Comparison of ENCODE assay signal across 16 cellular contexts in genomic region chr15:101047301-101047781, GRCh38.
DNase-seq lines count a peak whose midpoint lies in the region; ATAC-seq and TF ChIP-seq lines count a peak whose summit lies in the region.
"Had no signal": no experiment of that assay in that cellular context is flagged by ENCODE, and none has a peak within 500 bp of the region (broad histone marks: within the 10 kb centered on the region; RNA-seq: fewer than 3 reads in every experiment).

No MANE protein-coding gene starts in this region.

- no peak for TF ChIP-seq CTCF in activated B cell treated with CpG ODN at 0.5 μM for 24 hours (IDR thresholded peaks at IDR 0.05)

- ATAC-seq in activated B cell treated with CpG ODN at 0.5 μM for 24 hours (ENCODE audit: low read depth), result no peak
- ATAC-seq in T-helper 17 cell, result no peak
- no peak for ATAC-seq in HG02588 (IDR thresholded peaks at IDR 0.05; ENCODE audit: unreplicated experiment)
- no peak for ATAC-seq in GM21447 (IDR thresholded peaks at IDR 0.05; ENCODE audit: unreplicated experiment)
- ATAC-seq in HG02623 (IDR thresholded peaks at IDR 0.05; ENCODE audit: unreplicated experiment), result no peak
- ATAC-seq: heart right ventricle had no signal

- no peaks in the 10 kb centered on the region for H3K27me3 Mint-ChIP-seq in activated B cell treated with CpG ODN at 0.5 μM for 24 hours
- H3K27me3 Mint-ChIP-seq in T-helper 17 cell, result peaks cover 51% of the 10 kb centered on the region

- POLR2A ChIA-PET in activated B cell treated with CpG ODN at 0.5 μM for 24 hours (lab: Charles Lee), result no interaction called here

- no peaks in the 10 kb centered on the region for H3K9me3 ChIP-seq in iPS-20b (ENCODE audit: insufficient read depth, low read depth, low read length)
- H3K9me3 ChIP-seq in T-helper 17 cell (ENCODE audit: control insufficient read depth, low read length, poor library complexity, severe bottlenecking), result no peaks in the 10 kb centered on the region
- H3K9me3 ChIP-seq: BLaER1, heart right ventricle had no signal

- H3K9me3 Mint-ChIP-seq in activated B cell treated with CpG ODN at 0.5 μM for 24 hours, result no peaks in the 10 kb centered on the region
- H3K9me3 Mint-ChIP-seq: T-helper 2 cell treated with Interferon-gamma antibody and Interleukin-4, amounts not matched to agents 5 μg/mL and 100 μg/mL, for 36 hours had no signal

- H3K36me3 ChIP-seq in H7 (replicated peaks; ENCODE audit: control insufficient read depth, insufficient read depth, low read length) (no peaks in the 10 kb centered on the region), iPS-20b (ENCODE audit: insufficient read depth, low read depth, low read length) (no peaks in the 10 kb centered on the region)
- H3K36me3 ChIP-seq: BLaER1 had no signal

- H3K27ac Mint-ChIP-seq in activated B cell treated with CpG ODN at 0.5 μM for 24 hours, result no peak overlapping the region
- H3K27ac Mint-ChIP-seq in T-helper 17 cell, result no peak overlapping the region
- H3K27ac Mint-ChIP-seq: T-helper 2 cell treated with Interferon-gamma antibody and Interleukin-4, amounts not matched to agents 5 μg/mL and 100 μg/mL, for 36 hours had no signal

- no peak overlapping the region for H3K4me3 Mint-ChIP-seq in activated B cell treated with CpG ODN at 0.5 μM for 24 hours
- no peak overlapping the region for H3K4me3 Mint-ChIP-seq in T-helper 17 cell
- H3K4me3 Mint-ChIP-seq: T-helper 2 cell treated with Interferon-gamma antibody and Interleukin-4, amounts not matched to agents 5 μg/mL and 100 μg/mL, for 36 hours had no signal

- peaks cover 4% of the 10 kb centered on the region for H3K4me1 Mint-ChIP-seq in activated B cell treated with CpG ODN at 0.5 μM for 24 hours
- peaks cover 3% of the 10 kb centered on the region for H3K4me1 Mint-ChIP-seq in T-helper 17 cell

- intact Hi-C loops in activated B cell treated with CpG ODN at 0.5 μM for 24 hours (cut with micrococcal nuclease), result no loop called here
- intact Hi-C loops in posterior vena cava (cut with DNase I), result no loop called here

- no peaks in the 10 kb centered on the region; the same call in 1 of the 2 replicates for H3K27me3 ChIP-seq in H7 (ENCODE audit: control insufficient read depth, insufficient read depth, low read length)
- H3K27me3 ChIP-seq in iPS-20b (ENCODE audit: insufficient read depth, low read length), result peaks cover 45% of the 10 kb centered on the region
- H3K27me3 ChIP-seq: BLaER1, heart right ventricle had no signal

- no peak overlapping the region for H3K9ac ChIP-seq in iPS-20b (ENCODE audit: low read depth, low read length)
- H3K9ac ChIP-seq: BLaER1, KMS-11 had no signal

- peaks cover 10% of the 10 kb centered on the region; the same call in 1 of the 2 replicates for H3K4me1 ChIP-seq in iPS-20b (ENCODE audit: insufficient read depth, low read length)
- H3K4me1 ChIP-seq: BLaER1 had no signal

- H3K36me3 Mint-ChIP-seq in activated B cell treated with CpG ODN at 0.5 μM for 24 hours (ENCODE audit: low read depth), result peaks cover 79% of the 10 kb centered on the region
- peaks cover 2% of the 10 kb centered on the region for H3K36me3 Mint-ChIP-seq in T-helper 17 cell (ENCODE audit: low read depth)

- CTCF ChIA-PET in activated B cell treated with CpG ODN at 0.5 μM for 24 hours (lab: Charles Lee), result interaction anchor here (1.7 kb wide), 1 partner anchor 205 kb away, joined by 3 read pairs; the partner anchor contains the start of gene CHSY1

- DNase-seq in H7 (peak; percentile 87), activated B cell treated with CpG ODN at 0.5 μM for 24 hours (peak; percentile 7), posterior vena cava (ENCODE audit: low spot score) (peak; percentile 62), T-helper 17 cell (no peak)
- DNase-seq: activated naive CD4-positive, alpha-beta T cell treated with Interleukin-2 at 50 U/mL for 16 hours; DND-41 had no signal

- no peak overlapping the region for H3K27ac ChIP-seq in iPS-20b (ENCODE audit: low read length)
- H3K27ac ChIP-seq: BLaER1, epithelial cell of prostate, KMS-11 had no signal

- H3K4me3 ChIP-seq in H7 (ENCODE audit: insufficient read depth, low read depth, low read length), result no peak overlapping the region
- peak overlapping the region; percentile 13; the same call in 1 of the 2 replicates for H3K4me3 ChIP-seq in iPS-20b (ENCODE audit: low read length)
- H3K4me3 ChIP-seq: BLaER1, GM12878, heart right ventricle had no signal

Comparison
In these comparisons a context has a peak if more than half of its experiments do, and no peak if none do; other contexts are left out.
1. DNase-seq: peak in H7 (single experiment), activated B cell treated with CpG ODN at 0.5 μM for 24 hours (single experiment) and posterior vena cava (single experiment); none in T-helper 17 cell (0 of 3).